ENCODE assay signal across 8 cellular contexts in the genomic region with DNA sequence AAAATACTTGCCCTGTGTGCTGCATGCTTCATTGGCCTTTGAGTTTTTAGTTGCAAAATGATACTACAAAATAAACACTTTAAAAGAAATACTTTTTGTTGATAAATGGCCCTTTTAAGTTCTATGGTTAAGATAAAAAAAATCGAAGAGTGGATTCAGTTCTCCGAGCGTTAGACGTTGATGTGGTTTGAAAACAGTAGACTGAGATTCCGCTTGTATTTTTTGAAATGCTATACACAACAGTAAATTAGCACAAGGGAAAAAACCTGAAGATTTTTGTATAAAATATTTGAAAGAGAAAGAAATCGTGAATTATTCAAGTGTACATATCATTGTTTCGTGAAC. TPM values are rescaled to one million over a fixed set of nuclear protein-coding genes. Genes with fewer than 3 reads are reported as not detected.
A peak's percentile ranks its signal among the peaks of the same experiment; 100 is the strongest.
DNase-seq lines count a peak whose midpoint lies in the region; ATAC-seq, FAIRE-seq and TF ChIP-seq lines count a peak whose summit lies in the region.

No MANE protein-coding gene starts in this region.

- POLR2A ChIA-PET in AG04449 (lab: Yijun Ruan, JAX), result no interaction called here

- CTCF ChIA-PET in AG04449 (lab: Yijun Ruan, JAX), result no interaction called here

- H3K27me3 Mint-ChIP-seq in IgD-negative memory B cell (no peaks in the 10 kb centered on the region), naive B cell (no peaks in the 10 kb centered on the region)
- H3K27me3 Mint-ChIP-seq in central memory CD8-positive, alpha-beta T cell, result no peaks in the 10 kb centered on the region

- no peaks in the 10 kb centered on the region for H3K36me3 Mint-ChIP-seq in IgD-negative memory B cell
- H3K36me3 Mint-ChIP-seq in central memory CD8-positive, alpha-beta T cell (ENCODE audit: insufficient read depth), result peaks cover 12% of the 10 kb centered on the region
- no peaks in the 10 kb centered on the region for H3K36me3 Mint-ChIP-seq in naive B cell

- H3K4me3 Mint-ChIP-seq in IgD-negative memory B cell, result no peak overlapping the region
- peak overlapping the region; percentile 87 for H3K4me3 Mint-ChIP-seq in central memory CD8-positive, alpha-beta T cell
- H3K4me3 Mint-ChIP-seq in naive B cell, result no peak overlapping the region

- H3K9me3 Mint-ChIP-seq in IgD-negative memory B cell (no peaks in the 10 kb centered on the region), naive B cell (no peaks in the 10 kb centered on the region)
- H3K9me3 Mint-ChIP-seq in central memory CD8-positive, alpha-beta T cell, result no peaks in the 10 kb centered on the region

- peaks cover 3 to 10% (median 4%) of the 10 kb centered on the region in 3 donors for H3K4me1 Mint-ChIP-seq in IgD-negative memory B cell
- peaks cover 12% of the 10 kb centered on the region for H3K4me1 Mint-ChIP-seq in central memory CD8-positive, alpha-beta T cell
- peaks cover 9 to 17% (median 11%) of the 10 kb centered on the region in 3 donors for H3K4me1 Mint-ChIP-seq in naive B cell

- H3K27ac Mint-ChIP-seq in IgD-negative memory B cell (peak overlapping the region in 2 of 3 donors; percentile 92 to 98), naive B cell (peak overlapping the region in 5 of 6 donors; percentile 35 to 98 (median 97))
- peak overlapping the region; percentile 92 for H3K27ac Mint-ChIP-seq in central memory CD8-positive, alpha-beta T cell (ENCODE audit: low read depth)

- peak overlapping the region; percentile 66 for H3K4me3 ChIP-seq in AG04449 (ENCODE audit: low read depth, low read length)

- DNase-seq in AG04449 (ENCODE audit: low read depth, low spot score) (no peak), naive B cell (no peak), germinal center (ENCODE audit: low spot score) (no peak), HTR-8/SVneo (ENCODE audit: insufficient read length, low spot score) (no peak)
- DNase-seq in central memory CD8-positive, alpha-beta T cell (ENCODE audit: low spot score in 2 of 2), result no peak
- no peak for DNase-seq in stimulated activated CD4-positive, alpha-beta T cell treated with anti-CD3 and anti-CD28 coated beads, Interleukin-1b, Interleukin-23, amount 100 ng/mL, for 48 hours

- no peak for TF ChIP-seq CTCF in AG04449 (IDR thresholded peaks at IDR 0.05; ENCODE audit: insufficient read depth, low read length, missing control alignments)

- no peak for FAIRE-seq in HTR-8/SVneo (lab: Jason Lieb, UNC)

- ATAC-seq in central memory CD8-positive, alpha-beta T cell (replicated peaks; ENCODE audit: extremely low read depth, poor library complexity, severe bottlenecking), result no peak
- ATAC-seq in naive B cell (ENCODE audit: low read depth in 2 of 2) (no peak), GM19324 (IDR thresholded peaks at IDR 0.05; ENCODE audit: low FRiP score, unreplicated experiment) (no peak)

RNA-seq across cellular contexts. Expression of a gene that starts 1.4 kb away (rescaled TPM):
- polyA plus RNA-seq in IgD-negative memory B cell, result 24.1 TPM
- polyA plus RNA-seq in naive B cell (ENCODE audit: low read depth in 6 of 6), result 10 to 100 TPM in 5 of 6 donors, 1 to 10 TPM in 1; 7.1 to 35.4 (median 28.9) TPM
